ENCODE assay signal across 19 cellular contexts in the genomic region with DNA sequence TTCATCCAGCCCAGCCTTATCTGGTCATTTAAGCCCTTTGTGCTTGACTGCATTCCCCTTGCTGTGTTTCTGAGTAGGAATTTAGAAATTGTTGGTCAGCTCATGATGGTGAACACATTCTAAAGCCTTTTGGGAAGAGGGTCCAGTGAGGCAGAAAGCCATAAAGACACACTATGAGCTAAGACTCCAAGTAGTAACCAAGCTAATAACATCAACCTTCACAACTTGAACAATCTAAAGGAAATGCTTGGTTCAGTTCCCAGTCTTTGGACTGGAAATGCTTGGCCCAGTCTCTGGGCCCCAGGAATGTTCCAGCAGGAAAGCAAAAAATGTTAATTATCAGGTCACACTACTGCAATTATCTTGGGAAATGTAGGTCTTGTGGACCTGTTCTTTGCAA. TPM values are rescaled to one million over a fixed set of nuclear protein-coding genes. Genes with fewer than 3 reads are reported as not detected.
A peak's percentile ranks its signal among the peaks of the same experiment; 100 is the strongest.
DNase-seq lines count a peak whose midpoint lies in the region; ATAC-seq and TF ChIP-seq lines count a peak whose summit lies in the region.
"Had no signal": no experiment of that assay in that cellular context is flagged by ENCODE, and none has a peak within 500 bp of the region (broad histone marks: within the 10 kb centered on the region; RNA-seq: fewer than 3 reads in every experiment).

No MANE protein-coding gene starts in this region.

- no peak overlapping the region for H3K23ac ChIP-seq in trophoblast cell (ENCODE audit: low read length)

- no peak overlapping the region for H2AFZ ChIP-seq in trophoblast cell (ENCODE audit: insufficient read depth, low read length, poor library complexity)

- no peaks in the 10 kb centered on the region for H3K27me3 ChIP-seq in trophoblast cell (ENCODE audit: insufficient read depth, low read length)
- H3K27me3 ChIP-seq in adrenal gland, result no peaks in the 10 kb centered on the region
- H3K27me3 ChIP-seq in spleen (replicated peaks in 1 of 7), result no peaks in the 10 kb centered on the region
- H3K27me3 ChIP-seq: BE2C had no signal

- H3K79me1 ChIP-seq in trophoblast cell (ENCODE audit: low read length), result peaks cover 5% of the 10 kb centered on the region

- no peak for ATAC-seq in GM21737 (IDR thresholded peaks at IDR 0.05; ENCODE audit: unreplicated experiment)
- ATAC-seq: mucosa of descending colon, SK-N-SH treated with all-trans-retinoic acid at 6 μM for 48 hours had no signal

- H3K36me3 ChIP-seq in trophoblast cell (ENCODE audit: control insufficient read depth in 1 of 2, insufficient read depth in 2 of 2, low read length in 2 of 2) (peaks cover 0 to 8% of the 10 kb centered on the region in 2 experiments), adrenal gland (replicated peaks in 1 of 2) (peaks cover 0 to 6% of the 10 kb centered on the region in 2 donors), spleen (peaks cover 0 to 54% (median 11%) of the 10 kb centered on the region in 6 donors)
- H3K36me3 ChIP-seq: BE2C had no signal

- H3K14ac ChIP-seq in trophoblast cell (ENCODE audit: low read length), result no peak overlapping the region

- no peak overlapping the region for H4K8ac ChIP-seq in trophoblast cell (ENCODE audit: low read depth, low read length)

- H3K4me3 ChIP-seq in trophoblast cell (ENCODE audit: low read depth, low read length), result no peak overlapping the region
- no peak overlapping the region for H3K4me3 ChIP-seq in adrenal gland
- no peak overlapping the region for H3K4me3 ChIP-seq in spleen
- H3K4me3 ChIP-seq: mucosa of descending colon had no signal

- TF ChIP-seq POLR2A in adrenal gland (IDR thresholded peaks at IDR 0.05) (no peak), spleen (IDR thresholded peaks at IDR 0.05) (no peak)

- H3K4me1 Mint-ChIP-seq in mesothelial cell of epicardium, result peaks cover 43% of the 10 kb centered on the region

- H3K18ac ChIP-seq in trophoblast cell (ENCODE audit: low read length), result no peak overlapping the region

- no peak overlapping the region for H4K91ac ChIP-seq in trophoblast cell (ENCODE audit: low read depth, low read length)

- no peak overlapping the region for H4K12ac ChIP-seq in trophoblast cell (ENCODE audit: low read depth, low read length)

- H3K27me3 Mint-ChIP-seq in mesothelial cell of epicardium (ENCODE audit: low read depth), result no peaks in the 10 kb centered on the region

- H3K27ac ChIP-seq in trophoblast cell (ENCODE audit: low read depth, low read length), result peak overlapping the region; percentile 43
- H3K27ac ChIP-seq in adrenal gland, result peak overlapping the region in 2 of 5 donors; percentile 1 to 7
- H3K27ac ChIP-seq in spleen, result peak overlapping the region in 4 of 8 donors; percentile 30 to 52 (median 40)

- H3K4me3 Mint-ChIP-seq in mesothelial cell of epicardium, result no peak overlapping the region

- peak overlapping the region; percentile 47 for H2BK120ac ChIP-seq in trophoblast cell (ENCODE audit: insufficient read depth, low read length, poor library complexity)

- TF ChIP-seq CTCF in adrenal gland (IDR thresholded peaks at IDR 0.05) (no peak), mesothelial cell of epicardium (IDR thresholded peaks at IDR 0.05; ENCODE audit: unreplicated experiment) (no peak), spleen (IDR thresholded peaks at IDR 0.05 in 8 of 11, conservative IDR thresholded peaks at IDR 0.05 in 3 of 11) (no peak)

- H3K79me2 ChIP-seq in trophoblast cell (ENCODE audit: control insufficient read depth, insufficient read depth, low read length, poor library complexity), result peaks cover 3% of the 10 kb centered on the region

- H3K4ac ChIP-seq in trophoblast cell (ENCODE audit: low read depth, low read length), result no peak overlapping the region

- no peaks in the 10 kb centered on the region for H3K9me3 Mint-ChIP-seq in mesothelial cell of epicardium

- peaks cover 11 to 13% of the 10 kb centered on the region in 2 experiments for H3K4me1 ChIP-seq in trophoblast cell (ENCODE audit: control insufficient read depth in 1 of 2, insufficient read depth in 2 of 2, low read length in 2 of 2)
- H3K4me1 ChIP-seq in adrenal gland (replicated peaks in 1 of 2), result peaks cover 0 to 57% of the 10 kb centered on the region in 2 donors
- peaks cover 14 to 93% (median 51%) of the 10 kb centered on the region in 6 donors for H3K4me1 ChIP-seq in spleen
- H3K4me1 ChIP-seq: BE2C had no signal

- DNase-seq in ELF-1 (ENCODE audit: low read depth, low spot score) (peak; percentile 53), astrocyte of the hippocampus (ENCODE audit: low read depth, low spot score) (peak; percentile 90), glomerular visceral epithelial cell (ENCODE audit: extremely low spot score) (peak; percentile 51), trophoblast cell (peak; percentile 25 to 70), adrenal gland (no peak), mesothelial cell of epicardium (ENCODE audit: low spot score in 2 of 2, unreplicated experiment in 2 of 2) (no peak), spleen (no peak)
- DNase-seq: activated CD4-positive, CD25-positive, alpha-beta regulatory T cell treated with anti-CD3 and anti-CD28 coated beads, Interleukin-2, amount 50 U/mL, for 72 hours; activated T-cell treated with anti-CD3 and anti-CD28 coated beads, Interleukin-2, amount 50 U/mL, for 1 hour; BE2C; DND-41; effector memory CD4-positive, alpha-beta T cell; GOT3; mucosa of descending colon; NCI-H2081 treated with DMSO at 0.1 percent for 48 hours; stimulated activated CD4-positive, alpha-beta T cell treated with anti-CD3 and anti-CD28 coated beads, Interleukin-4, amount 100 ng/mL, for 1 hour; stimulated activated naive CD4-positive, alpha-beta T cell had no signal

- H3K36me3 Mint-ChIP-seq in mesothelial cell of epicardium, result peaks cover 19% of the 10 kb centered on the region

- H3K27ac Mint-ChIP-seq in mesothelial cell of epicardium, result no peak overlapping the region

- intact Hi-C loops in adrenal gland (cut with DNase I) (no loop called here), spleen (cut with DNase I; ENCODE audit: low total_unique reads) (no loop called here)

- no peak overlapping the region for H3K4me2 ChIP-seq in trophoblast cell (ENCODE audit: low read length)

- no peak overlapping the region for H2BK12ac ChIP-seq in trophoblast cell (ENCODE audit: low read length)

- no peak overlapping the region for H3K9ac ChIP-seq in trophoblast cell (ENCODE audit: low read length)

- no peak overlapping the region for H2AK5ac ChIP-seq in trophoblast cell (ENCODE audit: low read length)

- no peak overlapping the region for H2BK5ac ChIP-seq in trophoblast cell (ENCODE audit: low read depth, low read length, poor library complexity)

- H3K9me3 ChIP-seq in trophoblast cell (ENCODE audit: insufficient read depth, low read depth, low read length) (no peaks in the 10 kb centered on the region), adrenal gland (replicated peaks in 1 of 3) (no peaks in the 10 kb centered on the region), spleen (no peaks in the 10 kb centered on the region)
- H3K9me3 ChIP-seq: BE2C, mucosa of descending colon had no signal

RNA-seq across cellular contexts. Expression of a gene that starts 7.7 kb away (rescaled TPM):
- polyA plus RNA-seq in trophoblast cell (2013), result 57.9 and 58.5 TPM in 2 replicates
- total RNA-seq in adrenal gland, result 10 to 100 TPM; 39.0 to 98.7 (median 64.4) TPM
- 10 to 100 TPM; 19.3 to 53.5 (median 29.6) TPM for polyA plus RNA-seq in adrenal gland
- 64.1 to 71.0 TPM (median 66.0 TPM) in 3 replicates for total RNA-seq in mesothelial cell of epicardium
- 100 to 1,000 TPM; 160 to 267 (median 203) TPM for total RNA-seq in spleen
- polyA plus RNA-seq in spleen, result 10 to 100 TPM; 42.4 to 51.3 (median 43.8) TPM

Comparison
In these comparisons a context has a peak if more than half of its experiments do, and no peak if none do; other contexts are left out.
1. DNase-seq: peak in ELF-1 (single experiment), astrocyte of the hippocampus (single experiment), glomerular visceral epithelial cell (single experiment) and trophoblast cell (2 of 2); none in adrenal gland (0 of 7), mesothelial cell of epicardium (0 of 2) and spleen (single experiment).